23 cellular contexts compared by ENCODE assay signal in the genomic region with DNA sequence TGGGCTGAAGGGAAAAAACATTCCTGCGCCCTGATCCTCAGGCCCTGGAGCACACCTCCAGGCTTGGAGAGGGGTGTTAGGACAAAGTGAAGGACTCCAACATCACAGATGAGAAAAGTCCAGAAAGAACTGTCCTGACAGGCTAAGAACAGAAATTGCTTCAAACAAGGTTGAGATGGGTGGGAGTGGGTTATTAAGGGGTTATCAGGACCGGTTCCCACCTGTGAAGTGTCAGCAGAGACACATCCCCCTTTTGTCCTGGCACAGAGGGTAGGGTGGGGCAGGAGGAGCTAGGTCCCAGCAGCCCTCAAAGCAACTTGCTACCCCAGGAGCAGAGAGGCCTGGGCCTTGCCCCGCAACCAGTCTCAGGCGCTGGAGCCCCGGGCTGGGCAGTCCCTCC. TPM values are rescaled to one million over a fixed set of nuclear protein-coding genes. Genes with fewer than 3 reads are reported as not detected.
"Had no signal": no experiment of that assay in that cellular context is flagged by ENCODE, and none has a peak within 500 bp of the region (broad histone marks: within the 10 kb centered on the region; RNA-seq: fewer than 3 reads in every experiment).

No MANE protein-coding gene starts in this region.

- H3K27me3 ChIP-seq: colonic mucosa, hepatocyte, ovary, testis, tibial nerve had no signal

- H3K4me3 Mint-ChIP-seq: endodermal cell, natural killer cell had no signal

- H3K36me3 Mint-ChIP-seq: natural killer cell had no signal

- H3K27ac Mint-ChIP-seq: endodermal cell had no signal

- H3K9me3 ChIP-seq: colonic mucosa, ovary, testis, tibial nerve had no signal

- ATAC-seq: foreskin keratinocyte; left colon; natural killer cell; right cardiac atrium; stimulated activated naive CD8-positive, alpha-beta T cell treated with anti-CD3 and anti-CD28 coated beads, Interleukin-15, Interleukin-2, amounts not matched to agents 100 U/mL and 50 U/mL, for 24 hours had no signal

- H3K9me3 Mint-ChIP-seq: endodermal cell, natural killer cell had no signal

- H3K79me2 ChIP-seq: hepatocyte had no signal

- H2AFZ ChIP-seq: hepatocyte had no signal

- H3K36me3 ChIP-seq: colonic mucosa, ovary, tibial nerve had no signal

- H3K4me1 ChIP-seq: colonic mucosa, testis, tibial nerve had no signal

- FAIRE-seq: endothelial cell of umbilical vein, kidney, small intestine had no signal

- H3K27ac ChIP-seq: colonic mucosa, foreskin keratinocyte, hepatocyte, ovary, testis, tibial nerve had no signal

- H3K4me3 ChIP-seq: colonic mucosa, hepatocyte, ovary, testis, tibial nerve had no signal

- DNase-seq: caudate nucleus; colonic mucosa; effector CD4-positive, alpha-beta T cell; endodermal cell; erythroblast; foreskin keratinocyte; head of caudate nucleus; left colon; natural killer cell; ovary; right cardiac atrium; small intestine; stimulated activated CD4-positive, alpha-beta T cell treated with anti-CD3 and anti-CD28 coated beads, Interleukin-12 subunit alpha, Interleukin-12 subunit beta, amount 100 ng/mL, for 4 hours; stimulated activated CD4-positive, alpha-beta T cell treated with anti-CD3 and anti-CD28 coated beads, Interleukin-2, amount 100 ng/mL, for 48 hours; stimulated activated naive CD8-positive, alpha-beta T cell treated with anti-CD3 and anti-CD28 coated beads, Interleukin-15, Interleukin-2, amounts not matched to agents 100 U/mL and 50 U/mL, for 24 hours; testis had no signal

- H3K4me2 ChIP-seq: hepatocyte had no signal

RNA-seq across cellular contexts. Expression of a gene that starts 3.5 kb away (rescaled TPM):
- total RNA-seq: dermis microvascular lymphatic vessel endothelial cell, endothelial cell of umbilical vein, foreskin keratinocyte, myocyte, posterior vena cava, tibial nerve had no signal
- polyA plus RNA-seq: endothelial cell of umbilical vein had no signal
